8 cellular contexts compared by ENCODE assay signal in genomic region chr4:183261953-183262775, GRCh38.
DNase-seq lines count a peak whose midpoint lies in the region; ATAC-seq lines count a peak whose summit lies in the region.

No MANE protein-coding gene starts in this region.

- peak; percentile 81 for ATAC-seq in GM18520 (IDR thresholded peaks at IDR 0.05; ENCODE audit: unreplicated experiment)
- peak; percentile 90 for ATAC-seq in HG03060 (IDR thresholded peaks at IDR 0.05; ENCODE audit: low read depth, unreplicated experiment)

- in situ Hi-C loops in ACHN (cut with HindIII; ENCODE audit: low pct_ligation_motif_present, low pct_unique_long_range_greater_than_20kb, low sequenced_read_pairs), result no loop called here

- DNase-seq in ACHN (peak; percentile 76), NCI-H2196 (lab: John Stamatoyannopoulos, UW; ENCODE audit: unreplicated experiment) (peak; percentile 65), cerebellar cortex (ENCODE audit: low spot score) (peak; percentile 86), kidney glomerular epithelial cell (lab: John Stamatoyannopoulos, UW) (peak; percentile 67)
- peak; percentile 69 for DNase-seq in activated CD4-positive, CD25-positive, alpha-beta regulatory T cell treated with anti-CD3 and anti-CD28 coated beads, Interleukin-2, amount 50 U/mL, for 72 hours
- peak; percentile 58 for DNase-seq in stimulated activated CD4-positive, alpha-beta T cell treated with anti-CD3 and anti-CD28 coated beads, Interleukin-2, amount 100 ng/mL, for 4 hours (ENCODE audit: low read depth)

Comparison
In these comparisons a context has a peak if more than half of its experiments do, and no peak if none do; other contexts are left out.
1. Peak in every context shown above with its lines: DNase-seq and ATAC-seq.